In the genomic region with DNA sequence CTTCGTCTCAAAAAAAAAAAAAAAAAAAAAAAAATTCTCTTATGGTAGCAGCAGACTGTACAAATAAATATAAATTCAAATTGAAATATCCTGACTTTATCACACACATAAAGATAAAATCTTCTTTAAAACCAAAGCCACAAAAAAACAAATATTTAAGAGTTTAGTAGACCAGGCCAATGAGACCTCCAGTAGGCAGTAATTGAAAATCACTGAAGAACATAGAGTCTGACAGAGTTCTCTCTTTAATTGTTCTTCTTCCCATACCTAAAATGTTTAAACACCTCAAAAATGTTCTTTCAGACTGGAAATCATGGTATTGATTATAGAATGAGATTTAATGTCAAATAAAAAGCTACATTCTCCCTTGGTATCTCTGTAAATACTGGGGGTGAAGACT, we compare ENCODE assay signal across 14 cellular contexts.
"Had no signal": no experiment of that assay in that cellular context is flagged by ENCODE, and none has a peak within 500 bp of the region (broad histone marks: within the 10 kb centered on the region; RNA-seq: fewer than 3 reads in every experiment).

No MANE protein-coding gene starts in this region.

- H3K4me1 Mint-ChIP-seq: neural progenitor cell had no signal

- H3K9me3 ChIP-seq: gastroesophageal sphincter, sigmoid colon, thyroid gland had no signal

- H2AFZ ChIP-seq: neural progenitor cell, parathyroid adenoma had no signal

- H3K36me3 ChIP-seq: thyroid gland had no signal

- ATAC-seq: gastroesophageal sphincter; left lobe of liver; stimulated activated memory B cell treated with anti-CD40 and anti-IgM and Interleukin-4, amounts not matched to agents 10 μg/mL and 1 μg/mL and 100 μg/mL, for 72 hours had no signal

- H3K4me3 ChIP-seq: gastroesophageal sphincter, neural progenitor cell, sigmoid colon, thyroid gland had no signal

- DNase-seq: activated naive CD8-positive, alpha-beta T cell treated with anti-CD3 and anti-CD28 coated beads for 36 hours; effector memory CD4-positive, alpha-beta T cell; islet precursor cell; mammary epithelial cell; naive B cell; sigmoid colon; stimulated activated CD4-positive, alpha-beta T cell treated with anti-CD3 and anti-CD28 coated beads, Interleukin-2, amount 100 ng/mL, for 24 hours; T-helper 9 cell; thyroid gland had no signal

- H3K27me3 Mint-ChIP-seq: activated naive CD8-positive, alpha-beta T cell treated with anti-CD3 and anti-CD28 coated beads for 36 hours; naive B cell; stimulated activated memory B cell treated with anti-CD40 and anti-IgM and Interleukin-4, amounts not matched to agents 10 μg/mL and 1 μg/mL and 100 μg/mL, for 72 hours had no signal

- H3K27ac ChIP-seq: gastroesophageal sphincter, neural progenitor cell, parathyroid adenoma, sigmoid colon, thyroid gland had no signal

- H3K4me1 ChIP-seq: neural progenitor cell, parathyroid adenoma, thyroid gland had no signal

- H3K27me3 ChIP-seq: gastroesophageal sphincter, neural progenitor cell, sigmoid colon, thyroid gland had no signal

- H3K4me2 ChIP-seq: neural progenitor cell had no signal

- H3K9ac ChIP-seq: neural progenitor cell, parathyroid adenoma had no signal

- H3K4me3 Mint-ChIP-seq: activated naive CD8-positive, alpha-beta T cell treated with anti-CD3 and anti-CD28 coated beads for 36 hours; neural progenitor cell; stimulated activated memory B cell treated with anti-CD40 and anti-IgM and Interleukin-4, amounts not matched to agents 10 μg/mL and 1 μg/mL and 100 μg/mL, for 72 hours had no signal

- H3K27ac Mint-ChIP-seq: activated naive CD8-positive, alpha-beta T cell treated with anti-CD3 and anti-CD28 coated beads for 36 hours; neural progenitor cell; stimulated activated memory B cell treated with anti-CD40 and anti-IgM and Interleukin-4, amounts not matched to agents 10 μg/mL and 1 μg/mL and 100 μg/mL, for 72 hours had no signal
